Comparison of ENCODE assay signal across 12 cellular contexts in genomic region chr17:55177159-55177913, GRCh38.
DNase-seq lines count a peak whose midpoint lies in the region; ATAC-seq and TF ChIP-seq lines count a peak whose summit lies in the region.
"Had no signal": no experiment of that assay in that cellular context is flagged by ENCODE, and none has a peak within 500 bp of the region (broad histone marks: within the 10 kb centered on the region; RNA-seq: fewer than 3 reads in every experiment).

No MANE protein-coding gene starts in this region.

- no peak overlapping the region for H3K4me3 Mint-ChIP-seq in activated T-helper 17 cell treated with anti-CD3 and anti-CD28 coated beads, Interleukin-2, amount 50 U/mL, for 72 hours
- H3K4me3 Mint-ChIP-seq: naive thymus-derived CD8-positive, alpha-beta T cell had no signal

- TF ChIP-seq CTCF in HFF-Myc (IDR thresholded peaks at IDR 0.05; ENCODE audit: low read depth, low read length, missing control alignments) = peak; percentile 13

- H3K4me1 Mint-ChIP-seq in activated T-helper 17 cell treated with anti-CD3 and anti-CD28 coated beads, Interleukin-2, amount 50 U/mL, for 72 hours = peaks cover 11% of the 10 kb centered on the region

- no peak for ATAC-seq in activated T-helper 17 cell treated with anti-CD3 and anti-CD28 coated beads, Interleukin-2, amount 50 U/mL, for 72 hours (replicated peaks)
- peak; percentile 60 for ATAC-seq in left lobe of liver
- ATAC-seq: naive thymus-derived CD8-positive, alpha-beta T cell had no signal

- no peaks in the 10 kb centered on the region for H3K36me3 Mint-ChIP-seq in activated T-helper 17 cell treated with anti-CD3 and anti-CD28 coated beads, Interleukin-2, amount 50 U/mL, for 72 hours (ENCODE audit: low read depth)

- DNase-seq in EL (peak; percentile 7), HFF-Myc (ENCODE audit: extremely low read depth, low read depth) (peak; percentile 16), left lobe of liver (ENCODE audit: low spot score) (no peak), DMS114 treated with DMSO at 0.1 percent for 48 hours (lab: John Stamatoyannopoulos, UW; ENCODE audit: unreplicated experiment) (no peak), NCI-H2029 treated with DMSO at 0.1 percent for 48 hours (lab: John Stamatoyannopoulos, UW) (no peak), NOMO-1 treated with dmso at 0.1 percent for 144 hours (lab: John Stamatoyannopoulos, UW; ENCODE audit: unreplicated experiment) (no peak)
- DNase-seq: activated CD4-positive, alpha-beta T cell treated with anti-CD3 and anti-CD28 coated beads for 48 hours; cortex of kidney; naive thymus-derived CD8-positive, alpha-beta T cell; NCI-H187 treated with DMSO at 0.1 percent for 48 hours; small intestine had no signal

- no peaks in the 10 kb centered on the region for H3K27me3 Mint-ChIP-seq in activated T-helper 17 cell treated with anti-CD3 and anti-CD28 coated beads, Interleukin-2, amount 50 U/mL, for 72 hours

- no peak overlapping the region for H3K4me3 ChIP-seq in HFF-Myc (replicated peaks; ENCODE audit: low read depth, low read length)

- peak overlapping the region; percentile 50 for H3K27ac Mint-ChIP-seq in activated T-helper 17 cell treated with anti-CD3 and anti-CD28 coated beads, Interleukin-2, amount 50 U/mL, for 72 hours
- H3K27ac Mint-ChIP-seq: naive thymus-derived CD8-positive, alpha-beta T cell had no signal

- peaks cover 16% of the 10 kb centered on the region for H3K9me3 Mint-ChIP-seq in activated T-helper 17 cell treated with anti-CD3 and anti-CD28 coated beads, Interleukin-2, amount 50 U/mL, for 72 hours

Comparison
In these comparisons a context has a peak if more than half of its experiments do, and no peak if none do; other contexts are left out.
1. DNase-seq: peak in EL (single experiment) and HFF-Myc (single experiment); none in left lobe of liver (single experiment), DMS114 treated with DMSO at 0.1 percent for 48 hours (single experiment), NCI-H2029 treated with DMSO at 0.1 percent for 48 hours (single experiment) and NOMO-1 treated with dmso at 0.1 percent for 144 hours (single experiment).